ENCODE assay signal across 1 cellular context in genomic region chr5:137888875-137889759, GRCh38.
TF ChIP-seq lines count a peak whose summit lies in the region.

Gene PKD2L2 (plus strand): TSS chr5:137889457. CDS start chr5:137889492, 35 bp downstream.

TF ChIP-seq in K562, 482 proteins besides CTCF, POLR2A, EP300 and RAD21 (continued from another document and continues in another):
- no peak for TF ChIP-seq ZBTB40 (IDR thresholded peaks at IDR 0.05)
- no peak for TF ChIP-seq ZBTB40 (CRISPR knock-in tag; IDR thresholded peaks at IDR 0.05)
- no peak for TF ChIP-seq TFAM (CRISPR knock-in tag; conservative IDR thresholded peaks at IDR 0.05)
- TF ChIP-seq FOS (IDR thresholded peaks at IDR 0.05; ENCODE audit: extremely low read depth, insufficient read length) = no peak
- TF ChIP-seq TSHZ1 (CRISPR knock-in tag; IDR thresholded peaks at IDR 0.05) = no peak
- no peak for TF ChIP-seq STAT5B (CRISPR knock-in tag; IDR thresholded peaks at IDR 0.05)
- peak; percentile 11 for TF ChIP-seq SAP30 (IDR thresholded peaks at IDR 0.05; ENCODE audit: borderline replicate concordance, insufficient read depth, low read depth, low read length, poor library complexity, severe bottlenecking)
- no peak for TF ChIP-seq CEBPG (CRISPR knock-in tag; IDR thresholded peaks at IDR 0.05)
- no peak for TF ChIP-seq CEBPG (tag; conservative IDR thresholded peaks at IDR 0.05 in 1 of 2, IDR thresholded peaks at IDR 0.05 in 1 of 2)
- peak in 1 of 2 experiments; percentile 84; a peak in 1 of 3 replicates for TF ChIP-seq CBX3 (IDR thresholded peaks at IDR 0.05; ENCODE audit: borderline replicate concordance in 1 of 2, low read length in 2 of 2)
- TF ChIP-seq NUFIP1 (IDR thresholded peaks at IDR 0.05; ENCODE audit: partially characterized antibody) = no peak
- TF ChIP-seq ZNF232 (CRISPR knock-in tag; IDR thresholded peaks at IDR 0.05) = no peak
- TF ChIP-seq PRMT5 (CRISPR knock-in tag; IDR thresholded peaks at IDR 0.05) = no peak
- TF ChIP-seq CBX5 (IDR thresholded peaks at IDR 0.05; ENCODE audit: borderline replicate concordance, low read depth) = 0 out of 2 replicates have a peak, but pooled peaks have one; percentile 22
- TF ChIP-seq, protein P1, sequence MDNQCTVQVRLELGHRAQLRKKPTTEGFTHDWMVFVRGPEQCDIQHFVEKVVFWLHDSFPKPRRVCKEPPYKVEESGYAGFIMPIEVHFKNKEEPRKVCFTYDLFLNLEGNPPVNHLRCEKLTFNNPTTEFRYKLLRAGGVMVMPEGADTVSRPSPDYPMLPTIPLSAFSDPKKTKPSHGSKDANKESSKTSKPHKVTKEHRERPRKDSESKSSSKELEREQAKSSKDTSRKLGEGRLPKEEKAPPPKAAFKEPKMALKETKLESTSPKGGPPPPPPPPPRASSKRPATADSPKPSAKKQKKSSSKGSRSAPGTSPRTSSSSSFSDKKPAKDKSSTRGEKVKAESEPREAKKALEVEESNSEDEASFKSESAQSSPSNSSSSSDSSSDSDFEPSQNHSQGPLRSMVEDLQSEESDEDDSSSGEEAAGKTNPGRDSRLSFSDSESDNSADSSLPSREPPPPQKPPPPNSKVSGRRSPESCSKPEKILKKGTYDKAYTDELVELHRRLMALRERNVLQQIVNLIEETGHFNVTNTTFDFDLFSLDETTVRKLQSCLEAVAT (IDR thresholded peaks at IDR 0.05) = no peak
- no peak for TF ChIP-seq ZNF586 (CRISPR knock-in tag; conservative IDR thresholded peaks at IDR 0.05)
- TF ChIP-seq TCF3 (CRISPR knock-in tag; IDR thresholded peaks at IDR 0.05) = peak; percentile 48; the same call in 1 of the 2 replicates
- no peak for TF ChIP-seq NELFE (IDR thresholded peaks at IDR 0.05; ENCODE audit: insufficient read depth, insufficient read length)
- no peak for TF ChIP-seq FOXO4 (CRISPR knock-in tag; IDR thresholded peaks at IDR 0.05)
- TF ChIP-seq THRAP3 (IDR thresholded peaks at IDR 0.05; ENCODE audit: borderline replicate concordance) = no peak
- no peak for TF ChIP-seq CUX1 (CRISPR knock-in tag; IDR thresholded peaks at IDR 0.05)
- TF ChIP-seq MTA1 (IDR thresholded peaks at IDR 0.05; ENCODE audit: borderline replicate concordance) = no peak
- TF ChIP-seq SPI1 (IDR thresholded peaks at IDR 0.05; ENCODE audit: borderline replicate concordance, low read depth, low read length) = no peak
- TF ChIP-seq, protein P2, sequence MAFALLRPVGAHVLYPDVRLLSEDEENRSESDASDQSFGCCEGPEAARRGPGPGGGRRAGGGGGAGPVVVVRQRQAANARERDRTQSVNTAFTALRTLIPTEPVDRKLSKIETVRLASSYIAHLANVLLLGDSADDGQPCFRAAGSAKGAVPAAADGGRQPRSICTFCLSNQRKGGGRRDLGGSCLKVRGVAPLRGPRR (CRISPR knock-in tag; IDR thresholded peaks at IDR 0.05) = 0 out of 2 replicates have a peak, but pooled peaks have one; percentile 7
- TF ChIP-seq MAFK (IDR thresholded peaks at IDR 0.05; ENCODE audit: low read length) = no peak
- peak; percentile 71; the same call in 1 of the 2 replicates for TF ChIP-seq ZBED1 (IDR thresholded peaks at IDR 0.05)
- peak; percentile 68 for TF ChIP-seq HMGN3 (IDR thresholded peaks at IDR 0.05; ENCODE audit: borderline replicate concordance, extremely low read depth, insufficient read length, low read depth, low read length)
- no peak for TF ChIP-seq MCM3 (IDR thresholded peaks at IDR 0.05)
- TF ChIP-seq ZNF75A (CRISPR knock-in tag; IDR thresholded peaks at IDR 0.05) = no peak
- TF ChIP-seq HEY1 (CRISPR knock-in tag; IDR thresholded peaks at IDR 0.05; ENCODE audit: borderline replicate concordance) = no peak
- TF ChIP-seq BRF1 (IDR thresholded peaks at IDR 0.05; ENCODE audit: borderline replicate concordance, extremely low read depth, insufficient read length) = no peak
- no peak for TF ChIP-seq ZC3H11A (IDR thresholded peaks at IDR 0.05; ENCODE audit: low read depth, low read length)
- no peak; the same call in 1 of the 2 replicates for TF ChIP-seq CBFB (CRISPR knock-in tag; IDR thresholded peaks at IDR 0.05)
- TF ChIP-seq TFAP4 (CRISPR knock-in tag; IDR thresholded peaks at IDR 0.05; ENCODE audit: borderline replicate concordance) = peak; percentile 71
- TF ChIP-seq TCF7L2 (IDR thresholded peaks at IDR 0.05; ENCODE audit: low read depth, low read length) = no peak
- no peak for TF ChIP-seq RBM14 (IDR thresholded peaks at IDR 0.05; ENCODE audit: borderline replicate concordance, insufficient read depth, low read depth, low read length)
